In the genomic region with DNA sequence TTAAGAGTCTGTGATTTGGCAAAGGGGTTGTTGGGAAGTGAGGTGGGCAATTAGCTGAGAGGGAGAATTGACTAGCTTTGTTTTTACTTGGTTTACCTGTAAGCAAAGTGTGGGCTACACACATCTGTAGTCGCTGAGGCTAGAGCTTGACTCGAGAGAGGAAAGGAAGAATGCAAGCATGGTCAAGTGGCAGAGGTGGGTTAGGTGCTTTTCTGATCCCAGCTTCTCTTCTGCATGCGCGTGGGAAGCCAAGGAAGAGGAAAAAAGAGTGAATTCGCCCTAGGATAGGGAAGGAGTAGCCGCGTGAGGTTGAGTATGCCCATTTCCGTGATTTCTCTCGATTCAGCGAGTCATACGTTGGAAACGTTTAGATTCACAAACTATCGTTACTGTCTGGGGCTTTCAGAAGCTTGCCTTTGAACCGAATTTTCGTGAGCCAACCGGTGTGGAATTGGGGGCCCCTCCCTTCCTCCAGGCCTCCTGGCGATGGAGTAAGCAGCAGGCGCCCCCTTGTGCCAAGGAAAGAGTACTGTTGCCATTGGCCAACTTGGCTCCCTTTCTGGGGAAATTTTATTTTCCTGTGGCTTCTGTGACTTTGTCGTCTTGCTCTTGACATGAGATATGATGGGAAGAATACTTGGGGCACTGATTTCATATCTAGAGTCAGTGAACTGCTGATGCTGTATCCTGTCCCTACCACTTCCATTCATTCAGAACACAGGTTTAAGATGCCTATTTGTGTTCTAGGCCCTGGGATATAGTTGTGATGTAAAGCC, we compare ENCODE assay signal across 1 cellular context.
A peak's percentile ranks its signal among the peaks of the same experiment; 100 is the strongest.
TF ChIP-seq lines count a peak whose summit lies in the region.

No MANE protein-coding gene starts in this region.

TF ChIP-seq in HepG2, 621 proteins besides CTCF, POLR2A, EP300 and RAD21 (continued from another document and continues in another):
- TF ChIP-seq RORA (CRISPR knock-in tag; IDR thresholded peaks at IDR 0.05) (no peak), ZNF142 (CRISPR knock-in tag; IDR thresholded peaks at IDR 0.05) (0 out of 2 replicates have a peak, but pooled peaks have one; percentile 48), ZNF260 (CRISPR knock-in tag; IDR thresholded peaks at IDR 0.05; ENCODE audit: borderline replicate concordance, low read depth) (no peak), ZSCAN29 (CRISPR knock-in tag; conservative IDR thresholded peaks at IDR 0.05) (0 out of 2 replicates have a peak, but pooled peaks have one; percentile 32), STAG1 (CRISPR knock-in tag; IDR thresholded peaks at IDR 0.05) (peak; percentile 97), XBP1 (CRISPR knock-in tag; IDR thresholded peaks at IDR 0.05) (no peak), ZNF547 (CRISPR knock-in tag; IDR thresholded peaks at IDR 0.05) (0 out of 2 replicates have a peak, but pooled peaks have one; percentile 11), NR2F1 (CRISPR knock-in tag; IDR thresholded peaks at IDR 0.05) (no peak), ZNF580 (CRISPR knock-in tag; IDR thresholded peaks at IDR 0.05; ENCODE audit: borderline replicate concordance, low read depth) (peak; percentile 44; the same call in 1 of the 2 replicates), ZBTB7B (CRISPR knock-in tag; IDR thresholded peaks at IDR 0.05) (peak; percentile 60; the same call in 1 of the 2 replicates), KAT8 (CRISPR knock-in tag; IDR thresholded peaks at IDR 0.05) (0 out of 2 replicates have a peak, but pooled peaks have one; percentile 30), ZKSCAN5 (CRISPR knock-in tag; IDR thresholded peaks at IDR 0.05) (no peak), PPARG (CRISPR knock-in tag; conservative IDR thresholded peaks at IDR 0.05) (peak; percentile 62; the same call in 1 of the 2 replicates), HDAC2 (CRISPR knock-in tag; IDR thresholded peaks at IDR 0.05) (0 out of 2 replicates have a peak, but pooled peaks have one; percentile 21), XRCC5 (optimal IDR thresholded peaks at IDR 0.05; ENCODE audit: low read length) (peak; percentile 46), NPAS2 (CRISPR knock-in tag; IDR thresholded peaks at IDR 0.05; ENCODE audit: borderline replicate concordance) (no peak), SALL2 (CRISPR knock-in tag; IDR thresholded peaks at IDR 0.05) (0 out of 2 replicates have a peak, but pooled peaks have one; percentile 6), KLF16 (CRISPR knock-in tag; IDR thresholded peaks at IDR 0.05) (peak in 1 of 2 experiments; percentile 47; a peak in 1 of 4 replicates), PRPF4 (IDR thresholded peaks at IDR 0.05; ENCODE audit: low read depth, low read length, poor library complexity, severe bottlenecking) (no peak), ZNF629 (CRISPR knock-in tag; conservative IDR thresholded peaks at IDR 0.05) (peak; percentile 65; the same call in 1 of the 2 replicates), MXI1 (IDR thresholded peaks at IDR 0.05; ENCODE audit: borderline replicate concordance, low read depth, low read length) (peak; percentile 48; the same call in 1 of the 3 replicates), NAIF1 (CRISPR knock-in tag; IDR thresholded peaks at IDR 0.05; ENCODE audit: borderline replicate concordance) (peak; percentile 51; the same call in 1 of the 2 replicates), ZMYM4 (CRISPR knock-in tag; IDR thresholded peaks at IDR 0.05) (peak; percentile 30; the same call in 1 of the 2 replicates), ASH2L (IDR thresholded peaks at IDR 0.05; ENCODE audit: insufficient read length, low read depth, low read length) (peak; percentile 3), ZNF33A (CRISPR knock-in tag; IDR thresholded peaks at IDR 0.05; ENCODE audit: borderline replicate concordance) (no peak), GABPB1 (CRISPR knock-in tag; IDR thresholded peaks at IDR 0.05) (peak; percentile 14; the same call in 1 of the 2 replicates), ZBTB33 (CRISPR knock-in tag; IDR thresholded peaks at IDR 0.05) (0 out of 2 replicates have a peak, but pooled peaks have one; percentile 17), ZNF788 (CRISPR knock-in tag; IDR thresholded peaks at IDR 0.05; ENCODE audit: borderline replicate concordance) (peak; percentile 30; the same call in 1 of the 2 replicates), ELF3 (CRISPR knock-in tag; IDR thresholded peaks at IDR 0.05) (no peak; the same call in 1 of the 2 replicates), MYC (CRISPR knock-in tag; IDR thresholded peaks at IDR 0.05; ENCODE audit: borderline replicate concordance) (0 out of 2 replicates have a peak, but pooled peaks have one; percentile 29), ZNF614 (CRISPR knock-in tag; IDR thresholded peaks at IDR 0.05; ENCODE audit: borderline replicate concordance) (peak; percentile 72; the same call in 1 of the 2 replicates), GATA4 (IDR thresholded peaks at IDR 0.05; ENCODE audit: borderline replicate concordance, low read depth) (no peak), ZNF747 (CRISPR knock-in tag; IDR thresholded peaks at IDR 0.05; ENCODE audit: borderline replicate concordance) (peak; percentile 57; the same call in 1 of the 2 replicates), FOXK2 (IDR thresholded peaks at IDR 0.05) (no peak), ERF (CRISPR knock-in tag; IDR thresholded peaks at IDR 0.05) (peak; percentile 28; the same call in 1 of the 2 replicates), LCORL (IDR thresholded peaks at IDR 0.05) (no peak), LCORL (CRISPR knock-in tag; IDR thresholded peaks at IDR 0.05) (peak; percentile 79; the same call in 1 of the 2 replicates), DNMT3B (CRISPR knock-in tag; conservative IDR thresholded peaks at IDR 0.05) (no peak), CBX5 (CRISPR knock-in tag; IDR thresholded peaks at IDR 0.05; ENCODE audit: borderline replicate concordance) (0 out of 2 replicates have a peak, but pooled peaks have one; percentile 32), ZMYM3 (CRISPR knock-in tag; IDR thresholded peaks at IDR 0.05) (no peak), ZNF362 (CRISPR knock-in tag; IDR thresholded peaks at IDR 0.05; ENCODE audit: borderline replicate concordance) (no peak), ZBTB38 (CRISPR knock-in tag; IDR thresholded peaks at IDR 0.05) (no peak), SAP130 (CRISPR knock-in tag; IDR thresholded peaks at IDR 0.05; ENCODE audit: low read depth) (peak; percentile 68)
- TF ChIP-seq, protein P1, sequence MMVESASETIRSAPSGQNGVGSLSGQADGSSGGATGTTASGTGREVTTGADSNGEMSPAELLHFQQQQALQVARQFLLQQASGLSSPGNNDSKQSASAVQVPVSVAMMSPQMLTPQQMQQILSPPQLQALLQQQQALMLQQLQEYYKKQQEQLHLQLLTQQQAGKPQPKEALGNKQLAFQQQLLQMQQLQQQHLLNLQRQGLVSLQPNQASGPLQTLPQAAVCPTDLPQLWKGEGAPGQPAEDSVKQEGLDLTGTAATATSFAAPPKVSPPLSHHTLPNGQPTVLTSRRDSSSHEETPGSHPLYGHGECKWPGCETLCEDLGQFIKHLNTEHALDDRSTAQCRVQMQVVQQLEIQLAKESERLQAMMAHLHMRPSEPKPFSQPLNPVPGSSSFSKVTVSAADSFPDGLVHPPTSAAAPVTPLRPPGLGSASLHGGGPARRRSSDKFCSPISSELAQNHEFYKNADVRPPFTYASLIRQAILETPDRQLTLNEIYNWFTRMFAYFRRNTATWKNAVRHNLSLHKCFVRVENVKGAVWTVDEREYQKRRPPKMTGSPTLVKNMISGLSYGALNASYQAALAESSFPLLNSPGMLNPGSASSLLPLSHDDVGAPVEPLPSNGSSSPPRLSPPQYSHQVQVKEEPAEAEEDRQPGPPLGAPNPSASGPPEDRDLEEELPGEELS (CRISPR knock-in tag; IDR thresholded peaks at IDR 0.05), result 0 out of 2 replicates have a peak, but pooled peaks have one; percentile 16
- TF ChIP-seq, protein P2, sequence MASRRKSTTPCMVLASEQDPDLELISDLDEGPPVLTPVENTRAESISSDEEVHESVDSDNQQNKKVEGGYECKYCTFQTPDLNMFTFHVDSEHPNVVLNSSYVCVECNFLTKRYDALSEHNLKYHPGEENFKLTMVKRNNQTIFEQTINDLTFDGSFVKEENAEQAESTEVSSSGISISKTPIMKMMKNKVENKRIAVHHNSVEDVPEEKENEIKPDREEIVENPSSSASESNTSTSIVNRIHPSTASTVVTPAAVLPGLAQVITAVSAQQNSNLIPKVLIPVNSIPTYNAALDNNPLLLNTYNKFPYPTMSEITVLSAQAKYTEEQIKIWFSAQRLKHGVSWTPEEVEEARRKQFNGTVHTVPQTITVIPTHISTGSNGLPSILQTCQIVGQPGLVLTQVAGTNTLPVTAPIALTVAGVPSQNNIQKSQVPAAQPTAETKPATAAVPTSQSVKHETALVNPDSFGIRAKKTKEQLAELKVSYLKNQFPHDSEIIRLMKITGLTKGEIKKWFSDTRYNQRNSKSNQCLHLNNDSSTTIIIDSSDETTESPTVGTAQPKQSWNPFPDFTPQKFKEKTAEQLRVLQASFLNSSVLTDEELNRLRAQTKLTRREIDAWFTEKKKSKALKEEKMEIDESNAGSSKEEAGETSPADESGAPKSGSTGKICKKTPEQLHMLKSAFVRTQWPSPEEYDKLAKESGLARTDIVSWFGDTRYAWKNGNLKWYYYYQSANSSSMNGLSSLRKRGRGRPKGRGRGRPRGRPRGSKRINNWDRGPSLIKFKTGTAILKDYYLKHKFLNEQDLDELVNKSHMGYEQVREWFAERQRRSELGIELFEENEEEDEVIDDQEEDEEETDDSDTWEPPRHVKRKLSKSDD (CRISPR knock-in tag; IDR thresholded peaks at IDR 0.05; ENCODE audit: low read depth), result no peak
- TF ChIP-seq, protein P3, sequence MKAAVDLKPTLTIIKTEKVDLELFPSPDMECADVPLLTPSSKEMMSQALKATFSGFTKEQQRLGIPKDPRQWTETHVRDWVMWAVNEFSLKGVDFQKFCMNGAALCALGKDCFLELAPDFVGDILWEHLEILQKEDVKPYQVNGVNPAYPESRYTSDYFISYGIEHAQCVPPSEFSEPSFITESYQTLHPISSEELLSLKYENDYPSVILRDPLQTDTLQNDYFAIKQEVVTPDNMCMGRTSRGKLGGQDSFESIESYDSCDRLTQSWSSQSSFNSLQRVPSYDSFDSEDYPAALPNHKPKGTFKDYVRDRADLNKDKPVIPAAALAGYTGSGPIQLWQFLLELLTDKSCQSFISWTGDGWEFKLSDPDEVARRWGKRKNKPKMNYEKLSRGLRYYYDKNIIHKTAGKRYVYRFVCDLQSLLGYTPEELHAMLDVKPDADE (CRISPR knock-in tag; IDR thresholded peaks at IDR 0.05), result no peak
